ENCODE assay signal across 8 cellular contexts in genomic region chr19:1383014-1383310, GRCh38. TPM values are rescaled to one million over a fixed set of nuclear protein-coding genes. Genes with fewer than 3 reads are reported as not detected.
DNase-seq lines count a peak whose midpoint lies in the region; ATAC-seq and TF ChIP-seq lines count a peak whose summit lies in the region.

No MANE protein-coding gene starts in this region.

- no peak for DNase-seq in CD4-positive, alpha-beta memory T cell
- no peak for DNase-seq in nephron progenitor cell
- no peak for DNase-seq in KG1 (lab: John Stamatoyannopoulos, UW)
- DNase-seq in GM03348 (ENCODE audit: low spot score): no peak
- DNase-seq in NCI-H446 (lab: John Stamatoyannopoulos, UW): no peak
- DNase-seq in globus pallidus (ENCODE audit: low spot score): no peak

- peak in 1 of 2 experiments; percentile 18 for TF ChIP-seq CTCF in brain (conservative IDR thresholded peaks at IDR 0.05)
- no peak for TF ChIP-seq CTCF in nephron progenitor cell (IDR thresholded peaks at IDR 0.05)

- intact Hi-C loops in CD4-positive, alpha-beta memory T cell (cut with micrococcal nuclease): loop anchor here (1.0 kb wide), 4 partner anchors 24 to 108 kb away; partner anchors contain the start of genes DAZAP1, FAM174C and RPS15

- peak overlapping the region; percentile 96 to 100 (median 99) for H3K27ac Mint-ChIP-seq in CD4-positive, alpha-beta memory T cell
- H3K27ac Mint-ChIP-seq in brain (peak overlapping the region; percentile 96 to 98 (median 97)), nephron progenitor cell (no peak overlapping the region)

- peaks cover 3 to 5% of the 10 kb centered on the region in 2 donors for H3K27me3 Mint-ChIP-seq in CD4-positive, alpha-beta memory T cell
- H3K27me3 Mint-ChIP-seq in brain (peaks cover 7% of the 10 kb centered on the region), nephron progenitor cell (ENCODE audit: low read depth, poor library complexity) (peaks cover 6% of the 10 kb centered on the region)

- no peak overlapping the region for H3K4me3 ChIP-seq in CD4-positive, alpha-beta memory T cell (ENCODE audit: low read length in 2 of 2)

- CTCF ChIA-PET in CD4-positive, alpha-beta memory T cell (lab: Charles Lee; ENCODE audit: partially characterized antibody): interaction anchor here (0.7 to 1.5 kb wide), 4 partner anchors 29 to 166 kb away, joined by 3 to 4 read pairs (median 3); a partner anchor contains a TSS

- H3K4me1 Mint-ChIP-seq in CD4-positive, alpha-beta memory T cell: peaks cover 9 to 29% (median 16%) of the 10 kb centered on the region in 4 donors
- H3K4me1 Mint-ChIP-seq in brain (peaks cover 39% of the 10 kb centered on the region), nephron progenitor cell (peaks cover 16% of the 10 kb centered on the region)

- peak; percentile 6 for ATAC-seq in HG03095 (IDR thresholded peaks at IDR 0.05; ENCODE audit: unreplicated experiment)

- H3K4me1 ChIP-seq in CD4-positive, alpha-beta memory T cell (ENCODE audit: insufficient read depth, low read length): peaks cover 16% of the 10 kb centered on the region

- H3K4me3 Mint-ChIP-seq in CD4-positive, alpha-beta memory T cell: peak overlapping the region; percentile 89 to 98 (median 94)
- H3K4me3 Mint-ChIP-seq in brain (peak overlapping the region; percentile 86 to 94 (median 90)), nephron progenitor cell (peak overlapping the region; percentile 92)

- POLR2A ChIA-PET in CD4-positive, alpha-beta memory T cell (lab: Charles Lee; ENCODE audit: partially characterized antibody): interaction anchor here (0.6 to 1.4 kb wide), 15 partner anchors 11 to 876 kb away, joined by 3 to 12 read pairs (median 4); partner anchors contain the start of genes CIRBP, FAM174C and REEP6

- no peaks in the 10 kb centered on the region for H3K36me3 ChIP-seq in CD4-positive, alpha-beta memory T cell (ENCODE audit: insufficient read depth, low read length)

- peaks cover 0 to 9% (median 3%) of the 10 kb centered on the region in 8 donors for H3K9me3 Mint-ChIP-seq in CD4-positive, alpha-beta memory T cell
- peaks cover 0 to 10% (median 0%) of the 10 kb centered on the region in 5 experiments for H3K9me3 Mint-ChIP-seq in brain
- H3K9me3 Mint-ChIP-seq in nephron progenitor cell: peaks cover 4% of the 10 kb centered on the region

- H3K27ac ChIP-seq in CD4-positive, alpha-beta memory T cell (ENCODE audit: low read depth, low read length): no peak overlapping the region

- H3K36me3 Mint-ChIP-seq in CD4-positive, alpha-beta memory T cell: peaks cover 0 to 15% of the 10 kb centered on the region in 2 donors
- H3K36me3 Mint-ChIP-seq in brain: no peaks in the 10 kb centered on the region
- H3K36me3 Mint-ChIP-seq in nephron progenitor cell (ENCODE audit: low read depth): peaks cover 5% of the 10 kb centered on the region

- no peaks in the 10 kb centered on the region for H3K27me3 ChIP-seq in CD4-positive, alpha-beta memory T cell (ENCODE audit: insufficient read depth, low read length)

- H3K9me3 ChIP-seq in CD4-positive, alpha-beta memory T cell (ENCODE audit: control insufficient read depth in 1 of 2, low read length in 2 of 2): no peaks in the 10 kb centered on the region

RNA-seq across cellular contexts. Expression of gene NDUFS7, which starts 0.7 kb away (rescaled TPM):
- total RNA-seq in CD4-positive, alpha-beta memory T cell: 10 to 100 TPM; 68.6 to 73.5 TPM
- 100 to 1,000 TPM; 180 to 193 TPM for polyA plus RNA-seq in CD4-positive, alpha-beta memory T cell
- 275 TPM for polyA plus RNA-seq in brain (ENCODE audit: insufficient read depth, low read depth, low replicate concordance)

RNA-seq across cellular contexts. Expression of gene GAMT, which starts 18.4 kb away (rescaled TPM):
- total RNA-seq in CD4-positive, alpha-beta memory T cell: 10 to 100 TPM; 15.9 to 16.2 TPM
- 10 to 100 TPM; 19.3 to 20.3 TPM for polyA plus RNA-seq in CD4-positive, alpha-beta memory T cell
- polyA plus RNA-seq in brain (ENCODE audit: insufficient read depth, low read depth, low replicate concordance): 146 TPM

RNA-seq across cellular contexts. Expression of gene DAZAP1, which starts 24.4 kb away (rescaled TPM):
- 100 to 1,000 TPM; 143 to 152 TPM for total RNA-seq in CD4-positive, alpha-beta memory T cell
- polyA plus RNA-seq in CD4-positive, alpha-beta memory T cell: 1 to 10 TPM; 2.5 to 9.1 TPM
- polyA plus RNA-seq in brain (ENCODE audit: insufficient read depth, low read depth, low replicate concordance): 81.4 TPM

RNA-seq across cellular contexts. Expression of gene RPS15, which starts 55.2 kb away (rescaled TPM):
- total RNA-seq in CD4-positive, alpha-beta memory T cell: 1,000 to 10,000 TPM; 1,715 to 1,828 TPM
- polyA plus RNA-seq in CD4-positive, alpha-beta memory T cell: 1,000 to 10,000 TPM; 2,575 to 2,757 TPM
- polyA plus RNA-seq in brain (ENCODE audit: insufficient read depth, low read depth, low replicate concordance): 3,425 TPM
